Comparison of ENCODE assay signal across 8 cellular contexts in the genomic region with DNA sequence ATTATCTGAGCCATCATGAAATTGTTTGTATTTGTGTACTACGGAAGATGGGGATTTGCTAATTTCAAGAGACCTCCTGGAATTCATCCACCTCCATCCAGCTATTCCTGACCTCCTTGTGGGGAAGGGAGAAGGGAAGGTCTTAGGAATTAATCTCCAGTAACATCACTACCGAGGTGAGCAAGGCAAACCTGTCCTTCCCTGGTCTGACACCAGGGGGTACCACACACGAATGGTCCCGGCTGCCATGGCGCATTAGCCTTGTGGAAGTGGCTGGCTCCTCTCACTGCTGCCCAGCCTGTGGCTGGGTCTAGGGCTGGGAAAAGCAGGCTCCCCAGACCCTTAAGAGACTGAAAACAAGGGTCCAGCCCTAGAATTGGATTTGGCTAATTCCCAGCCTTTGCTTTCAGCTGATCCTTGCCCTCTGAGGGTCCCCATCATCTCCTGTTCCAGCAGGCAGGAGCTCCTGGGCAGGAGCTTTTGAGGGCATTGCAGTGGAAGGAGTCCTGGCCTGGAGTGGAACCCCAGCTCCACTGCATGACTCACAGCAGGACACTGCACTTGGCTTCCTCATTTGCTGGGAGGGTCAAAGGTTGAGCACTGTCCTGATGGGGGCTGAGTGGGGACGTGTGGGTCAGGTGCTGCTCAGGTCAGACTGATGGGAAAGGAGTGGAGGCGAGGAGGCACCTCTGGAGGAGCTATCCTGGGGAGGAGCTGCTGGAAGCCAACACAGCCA. TPM values are rescaled to one million over a fixed set of nuclear protein-coding genes. Genes with fewer than 3 reads are reported as not detected.
DNase-seq lines count a peak whose midpoint lies in the region; ATAC-seq and TF ChIP-seq lines count a peak whose summit lies in the region.

No MANE protein-coding gene starts in this region.

- peaks cover 3% of the 10 kb centered on the region; the same call in 1 of the 2 replicates for H3K9me3 ChIP-seq in AG04450 (ENCODE audit: control insufficient read depth, insufficient read depth, low read length)

- H3K27me3 Mint-ChIP-seq in progenitor cell of endocrine pancreas, result peaks cover 4% of the 10 kb centered on the region

- in situ Hi-C loops in SK-MEL-5 (cut with HindIII; ENCODE audit: low pct_unique_long_range_greater_than_20kb, low sequenced_read_pairs), result no loop called here

- CTCF ChIA-PET in AG04450 (lab: Charles Lee), result interaction anchor here (0.7 to 2.8 kb wide), 5 partner anchors 18 to 219 kb away, joined by 3 to 17 read pairs (median 4); no protein-coding TSS in a partner anchor

- H3K4me1 Mint-ChIP-seq in progenitor cell of endocrine pancreas (ENCODE audit: low read depth), result no peaks in the 10 kb centered on the region

- H3K4me3 ChIP-seq in AG04450 (ENCODE audit: low read depth, low read length), result no peak overlapping the region
- no peak overlapping the region for H3K4me3 ChIP-seq in GM12865 (ENCODE audit: low read depth, low read length)

- peak; percentile 39 for ATAC-seq in esophagus mucosa
- no peak for ATAC-seq in GM21360 (IDR thresholded peaks at IDR 0.05; ENCODE audit: unreplicated experiment)

- H3K27ac Mint-ChIP-seq in progenitor cell of endocrine pancreas, result no peak overlapping the region

- H3K9me3 Mint-ChIP-seq in progenitor cell of endocrine pancreas (ENCODE audit: low read depth), result no peaks in the 10 kb centered on the region

- DNase-seq in AG04450 (ENCODE audit: low read depth, low spot score) (no peak), GM12865 (ENCODE audit: low read depth) (peak; percentile 66), SK-MEL-5 (ENCODE audit: low read depth, low spot score) (peak; percentile 67), progenitor cell of endocrine pancreas (ENCODE audit: low spot score, unreplicated experiment) (peak; percentile 37), glomerular visceral epithelial cell (ENCODE audit: extremely low spot score) (no peak), NCI-H226 (no peak)

- H3K36me3 Mint-ChIP-seq in progenitor cell of endocrine pancreas (ENCODE audit: insufficient read depth), result no peaks in the 10 kb centered on the region

- no peak overlapping the region for H3K27ac ChIP-seq in AG04450 (ENCODE audit: low read depth, low read length)

- TF ChIP-seq CTCF in AG04450 (IDR thresholded peaks at IDR 0.05; ENCODE audit: low read depth, low read length) (peak; percentile 60), GM12865 (IDR thresholded peaks at IDR 0.05; ENCODE audit: insufficient read depth, low read depth, low read length, missing control alignments) (peak; percentile 74), progenitor cell of endocrine pancreas (IDR thresholded peaks at IDR 0.05; ENCODE audit: unreplicated experiment) (peak; percentile 66)

- H3K4me3 Mint-ChIP-seq in progenitor cell of endocrine pancreas (ENCODE audit: low read depth), result no peak overlapping the region

- no peaks in the 10 kb centered on the region for H3K27me3 ChIP-seq in AG04450 (ENCODE audit: control insufficient read depth, insufficient read depth, low read length)

- POLR2A ChIA-PET in AG04450 (lab: Yijun Ruan, JAX), result interaction anchor here (0.7 kb wide), 2 partner anchors 139 to 320 kb away, joined by 3 read pairs; no protein-coding TSS in a partner anchor

RNA-seq across cellular contexts. Expression of a gene that starts 34.8 kb away (rescaled TPM):
- polyA plus RNA-seq in AG04450 (2011; rRNA removed), result 0.33 and 0.36 TPM in 2 replicates
- 0.55 and 0.61 TPM in 2 replicates for polyA minus RNA-seq in AG04450 (2011; rRNA and poly(A)+ RNA removed)
- total RNA-seq in SK-MEL-5 (2014; rRNA removed; shearing (Covaris generic)), result 1.8 and 2.6 TPM in 2 replicates
- polyA plus RNA-seq in SK-MEL-5 (2015; cell fraction: cytosol; rRNA removed), result 2.1 and 4.1 TPM in 2 replicates
- polyA plus RNA-seq in SK-MEL-5 (2015; cell fraction: nucleus; rRNA removed), result 5.2 and 6.7 TPM in 2 replicates
- total RNA-seq in esophagus mucosa (2.2 TPM), progenitor cell of endocrine pancreas (7.0 and 7.2 TPM in 2 replicates)

Comparison
In these comparisons a context has a peak if more than half of its experiments do, and no peak if none do; other contexts are left out.
1. DNase-seq: peak in GM12865 (single experiment), SK-MEL-5 (single experiment) and progenitor cell of endocrine pancreas (single experiment); none in AG04450 (single experiment), glomerular visceral epithelial cell (single experiment) and NCI-H226 (single experiment).
2. Peak in every context shown above with its lines, with median percentiles within 50 percentile points of each other: CTCF ChIP-seq.